Comparison of ENCODE assay signal across 15 cellular contexts in genomic region chr20:50409495-50409894, GRCh38.
A peak's percentile ranks its signal among the peaks of the same experiment; 100 is the strongest.
DNase-seq lines count a peak whose midpoint lies in the region; ATAC-seq, FAIRE-seq and TF ChIP-seq lines count a peak whose summit lies in the region.
"Had no signal": no experiment of that assay in that cellular context is flagged by ENCODE, and none has a peak within 500 bp of the region (broad histone marks: within the 10 kb centered on the region; RNA-seq: fewer than 3 reads in every experiment).

No MANE protein-coding gene starts in this region.

- H3K27me3 Mint-ChIP-seq in GM23338 (ENCODE audit: insufficient read depth, low read depth, poor library complexity) (peaks cover 19% of the 10 kb centered on the region), endodermal cell (ENCODE audit: insufficient read depth) (no peaks in the 10 kb centered on the region)

- ATAC-seq in GM23338 (no peak), HG02571 (IDR thresholded peaks at IDR 0.05; ENCODE audit: unreplicated experiment) (no peak)

- intact Hi-C loops in adrenal gland (cut with DNase I) = loop anchor here in 1 of 2 donors (10.0 kb wide), 1 partner anchor 45 kb away; no protein-coding TSS in a partner anchor

- no peak overlapping the region for H3K27ac Mint-ChIP-seq in GM23338
- H3K27ac Mint-ChIP-seq in endodermal cell = no peak overlapping the region
- H3K27ac Mint-ChIP-seq: T-helper 2 cell treated with Interferon-gamma antibody and Interleukin-4, amounts not matched to agents 5 μg/mL and 100 μg/mL, for 36 hours had no signal

- DNase-seq in CD1c-positive myeloid dendritic cell (ENCODE audit: extremely low spot score) = peak; percentile 91
- DNase-seq in adrenal gland = peak in 1 of 7 donors; percentile 49
- DNase-seq in hepatocyte (ENCODE audit: low spot score) = peak; percentile 33
- DNase-seq in small intestine = peak; percentile 76
- DNase-seq in stimulated activated CD4-positive, alpha-beta T cell treated with anti-CD3 and anti-CD28 coated beads, Interleukin-4, amount 100 ng/mL, for 24 hours = no peak
- DNase-seq in GM23338 (ENCODE audit: low spot score) = no peak
- DNase-seq in endodermal cell = no peak
- DNase-seq: activated CD4-positive, alpha-beta T cell treated with anti-CD3 and anti-CD28 coated beads, Interleukin-2, amount 50 U/mL, for 1 hour; NCI-H2227 treated with DMSO at 0.1 percent for 48 hours; PC-9; stimulated activated CD4-positive, alpha-beta T cell treated with anti-CD3 and anti-CD28 coated beads, Interleukin-12 subunit alpha, Interleukin-12 subunit beta, amount 100 ng/mL, for 4 hours had no signal

- H3K4me1 ChIP-seq in adrenal gland (replicated peaks in 1 of 2) (peaks cover 23 to 26% of the 10 kb centered on the region in 2 donors), hepatocyte (ENCODE audit: insufficient read depth) (peaks cover 9% of the 10 kb centered on the region), small intestine (ENCODE audit: control insufficient read depth in 2 of 2, insufficient read depth in 1 of 2, low read depth in 1 of 2, low read length in 1 of 2) (peaks cover 1 to 6% of the 10 kb centered on the region in 2 donors), GM23338 (ENCODE audit: insufficient read depth) (peaks cover 9% of the 10 kb centered on the region), endodermal cell (ENCODE audit: control insufficient read depth, insufficient read depth, low read length) (peaks cover 7% of the 10 kb centered on the region)

- WGBS in adrenal gland, 4 donors = 33 to 42% (median 39%) methylated on average over 3 of the region's 3 CpGs
- 63% methylated on average over 3 of the region's 3 CpGs for WGBS in hepatocyte (ENCODE audit: low lambda C conversion rate, missing lambda C conversion rate)
- WGBS in small intestine, 3 donors = 17 to 39% (median 36%) methylated on average over 3 of the region's 3 CpGs
- 95 to 100% methylated on average over 2 to 3 of the region's 3 CpGs for WGBS in endodermal cell (ENCODE audit: insufficient coverage in 1 of 2, insufficient read length in 1 of 2), 2 experiments

- H3F3A ChIP-seq in GM23338 (replicated peaks; ENCODE audit: low read depth) = no peaks in the 10 kb centered on the region

- no peak for TF ChIP-seq POLR2A in adrenal gland (IDR thresholded peaks at IDR 0.05)

- H3K4me3 ChIP-seq in adrenal gland (no peak overlapping the region), hepatocyte (no peak overlapping the region), small intestine (ENCODE audit: low read depth in 1 of 2, low read length in 2 of 2) (no peak overlapping the region), GM23338 (no peak overlapping the region), endodermal cell (ENCODE audit: low read length) (no peak overlapping the region)
- H3K4me3 ChIP-seq: ascending aorta, PC-9 had no signal

- peaks cover 10% of the 10 kb centered on the region; the same call in 2 of the 3 replicates for H3K36me3 Mint-ChIP-seq in GM23338 (ENCODE audit: low read depth)
- no peaks in the 10 kb centered on the region for H3K36me3 Mint-ChIP-seq in endodermal cell (ENCODE audit: low read depth)

- H3K27ac ChIP-seq in adrenal gland = peak overlapping the region in 4 of 5 donors; percentile 6 to 90 (median 46)
- peak overlapping the region; percentile 67 for H3K27ac ChIP-seq in hepatocyte
- H3K27ac ChIP-seq in small intestine (ENCODE audit: low read depth in 1 of 2, low read length in 1 of 2) = peak overlapping the region in 1 of 2 donors; percentile 68
- H3K27ac ChIP-seq in GM23338 (ENCODE audit: low read depth) = no peak overlapping the region
- H3K27ac ChIP-seq in endodermal cell (ENCODE audit: low read depth, low read length) = no peak overlapping the region
- H3K27ac ChIP-seq: PC-9 had no signal

- H3K9ac ChIP-seq in endodermal cell (ENCODE audit: extremely low read depth, low read length, poor library complexity, severe bottlenecking) = no peak overlapping the region

- H3K4me1 Mint-ChIP-seq in GM23338 (peaks cover 13% of the 10 kb centered on the region), endodermal cell (peaks cover 31% of the 10 kb centered on the region)

- no peaks in the 10 kb centered on the region for H3K9me2 ChIP-seq in hepatocyte (replicated peaks; ENCODE audit: insufficient read depth)
- no peaks in the 10 kb centered on the region for H3K9me2 ChIP-seq in GM23338 (ENCODE audit: insufficient read depth)

- H3K4me3 Mint-ChIP-seq in GM23338 (no peak overlapping the region), endodermal cell (no peak overlapping the region)
- H3K4me3 Mint-ChIP-seq: neural crest cell; T-helper 2 cell treated with Interferon-gamma antibody and Interleukin-4, amounts not matched to agents 5 μg/mL and 100 μg/mL, for 36 hours had no signal

- H2AFZ ChIP-seq in hepatocyte (no peak overlapping the region), GM23338 (no peak overlapping the region)
- H2AFZ ChIP-seq: PC-9 had no signal

- H3K4me2 ChIP-seq in hepatocyte (no peak overlapping the region), GM23338 (no peak overlapping the region)
- H3K4me2 ChIP-seq: PC-9 had no signal

- H4K20me1 ChIP-seq in hepatocyte (ENCODE audit: insufficient read depth, poor library complexity, severe bottlenecking) (no peaks in the 10 kb centered on the region), GM23338 (replicated peaks; ENCODE audit: insufficient read depth) (no peaks in the 10 kb centered on the region)

- H3K79me2 ChIP-seq in hepatocyte = no peaks in the 10 kb centered on the region
- no peaks in the 10 kb centered on the region for H3K79me2 ChIP-seq in GM23338 (replicated peaks; ENCODE audit: insufficient read depth)

- no peak for TF ChIP-seq CTCF in adrenal gland (IDR thresholded peaks at IDR 0.05)
- no peak for TF ChIP-seq CTCF in hepatocyte (IDR thresholded peaks at IDR 0.05; ENCODE audit: poor library complexity)
- no peak for TF ChIP-seq CTCF in GM23338 (conservative IDR thresholded peaks at IDR 0.05; ENCODE audit: low read depth in 2 of 2)
- TF ChIP-seq CTCF in endodermal cell (conservative IDR thresholded peaks at IDR 0.05) = no peak

- H3K9me3 ChIP-seq in adrenal gland (replicated peaks in 1 of 3) (no peaks in the 10 kb centered on the region), hepatocyte (ENCODE audit: low read depth) (no peaks in the 10 kb centered on the region), small intestine (ENCODE audit: control insufficient read depth, low read depth) (no peaks in the 10 kb centered on the region), endodermal cell (ENCODE audit: control insufficient read depth, low read length) (peaks cover 16% of the 10 kb centered on the region)
- H3K9me3 ChIP-seq: ascending aorta had no signal

- H3K9me3 Mint-ChIP-seq in GM23338 (peaks cover 22% of the 10 kb centered on the region), endodermal cell (peaks cover 31% of the 10 kb centered on the region)
- H3K9me3 Mint-ChIP-seq: T-helper 2 cell treated with Interferon-gamma antibody and Interleukin-4, amounts not matched to agents 5 μg/mL and 100 μg/mL, for 36 hours had no signal

- FAIRE-seq in small intestine (lab: Jason Lieb, UNC) = no peak

- H3K27me3 ChIP-seq in adrenal gland (no peaks in the 10 kb centered on the region), hepatocyte (no peaks in the 10 kb centered on the region), small intestine (ENCODE audit: control insufficient read depth in 2 of 2, insufficient read depth in 2 of 2, low read length in 2 of 2) (no peaks in the 10 kb centered on the region), GM23338 (ENCODE audit: insufficient read depth) (no peaks in the 10 kb centered on the region), endodermal cell (ENCODE audit: control insufficient read depth, insufficient read depth, low read length, poor library complexity, severe bottlenecking) (no peaks in the 10 kb centered on the region)
- H3K27me3 ChIP-seq: ascending aorta had no signal

- no peaks in the 10 kb centered on the region for H3K36me3 ChIP-seq in adrenal gland (replicated peaks in 1 of 2)
- H3K36me3 ChIP-seq in hepatocyte (replicated peaks; ENCODE audit: insufficient read depth, low read depth) = no peaks in the 10 kb centered on the region
- H3K36me3 ChIP-seq in small intestine (ENCODE audit: control insufficient read depth in 2 of 2, insufficient read depth in 2 of 2, low read length in 2 of 2) = no peaks in the 10 kb centered on the region
- H3K36me3 ChIP-seq in GM23338 (ENCODE audit: insufficient read depth) = no peaks in the 10 kb centered on the region
- no peaks in the 10 kb centered on the region for H3K36me3 ChIP-seq in endodermal cell (ENCODE audit: control insufficient read depth, insufficient read depth, low read length)
- H3K36me3 ChIP-seq: ascending aorta had no signal

TF ChIP-seq in GM23338, 12 proteins besides CTCF, POLR2A, EP300 and RAD21 (continues in another document):
- TF ChIP-seq CREB1 (CRISPR knock-in tag; IDR thresholded peaks at IDR 0.05; ENCODE audit: low read depth) (no peak), JUNB (IDR thresholded peaks at IDR 0.05; ENCODE audit: unreplicated experiment) (no peak)

Comparison
In these comparisons a context has a peak if more than half of its experiments do, and no peak if none do; other contexts are left out.
1. DNase-seq: peak in CD1c-positive myeloid dendritic cell (single experiment), hepatocyte (single experiment) and small intestine (single experiment); none in stimulated activated CD4-positive, alpha-beta T cell treated with anti-CD3 and anti-CD28 coated beads, Interleukin-4, amount 100 ng/mL, for 24 hours (single experiment), GM23338 (single experiment) and endodermal cell (single experiment).
2. H3K27ac ChIP-seq: peak in adrenal gland (4 of 5) and hepatocyte (single experiment); none in GM23338 (single experiment) and endodermal cell (single experiment).